1 cellular context compared by ENCODE assay signal in the genomic region with DNA sequence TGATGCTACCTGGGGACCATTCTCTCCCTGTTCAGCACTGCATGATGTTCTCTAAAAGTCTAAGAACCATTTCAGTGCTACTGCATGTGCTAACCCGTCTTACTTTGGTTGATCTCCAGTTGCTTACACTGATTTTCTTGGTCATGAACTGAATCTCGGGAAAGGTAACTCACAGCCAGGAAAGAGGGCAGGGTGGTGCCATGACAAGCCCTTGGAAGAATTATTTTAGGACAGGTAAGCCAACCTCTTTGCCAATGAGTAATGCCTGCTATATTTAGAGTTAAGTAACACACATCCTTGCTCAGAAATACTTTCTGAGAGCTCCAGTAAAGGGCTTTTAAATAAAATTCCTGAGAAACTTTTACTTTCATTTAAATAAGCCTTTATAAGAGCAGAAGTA.
TF ChIP-seq lines count a peak whose summit lies in the region.

No MANE protein-coding gene starts in this region.

TF ChIP-seq in SK-N-SH, 30 proteins besides CTCF, POLR2A, EP300 and RAD21 (continued from another document):
- TF ChIP-seq, protein P1, sequence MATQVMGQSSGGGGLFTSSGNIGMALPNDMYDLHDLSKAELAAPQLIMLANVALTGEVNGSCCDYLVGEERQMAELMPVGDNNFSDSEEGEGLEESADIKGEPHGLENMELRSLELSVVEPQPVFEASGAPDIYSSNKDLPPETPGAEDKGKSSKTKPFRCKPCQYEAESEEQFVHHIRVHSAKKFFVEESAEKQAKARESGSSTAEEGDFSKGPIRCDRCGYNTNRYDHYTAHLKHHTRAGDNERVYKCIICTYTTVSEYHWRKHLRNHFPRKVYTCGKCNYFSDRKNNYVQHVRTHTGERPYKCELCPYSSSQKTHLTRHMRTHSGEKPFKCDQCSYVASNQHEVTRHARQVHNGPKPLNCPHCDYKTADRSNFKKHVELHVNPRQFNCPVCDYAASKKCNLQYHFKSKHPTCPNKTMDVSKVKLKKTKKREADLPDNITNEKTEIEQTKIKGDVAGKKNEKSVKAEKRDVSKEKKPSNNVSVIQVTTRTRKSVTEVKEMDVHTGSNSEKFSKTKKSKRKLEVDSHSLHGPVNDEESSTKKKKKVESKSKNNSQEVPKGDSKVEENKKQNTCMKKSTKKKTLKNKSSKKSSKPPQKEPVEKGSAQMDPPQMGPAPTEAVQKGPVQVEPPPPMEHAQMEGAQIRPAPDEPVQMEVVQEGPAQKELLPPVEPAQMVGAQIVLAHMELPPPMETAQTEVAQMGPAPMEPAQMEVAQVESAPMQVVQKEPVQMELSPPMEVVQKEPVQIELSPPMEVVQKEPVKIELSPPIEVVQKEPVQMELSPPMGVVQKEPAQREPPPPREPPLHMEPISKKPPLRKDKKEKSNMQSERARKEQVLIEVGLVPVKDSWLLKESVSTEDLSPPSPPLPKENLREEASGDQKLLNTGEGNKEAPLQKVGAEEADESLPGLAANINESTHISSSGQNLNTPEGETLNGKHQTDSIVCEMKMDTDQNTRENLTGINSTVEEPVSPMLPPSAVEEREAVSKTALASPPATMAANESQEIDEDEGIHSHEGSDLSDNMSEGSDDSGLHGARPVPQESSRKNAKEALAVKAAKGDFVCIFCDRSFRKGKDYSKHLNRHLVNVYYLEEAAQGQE (IDR thresholded peaks at IDR 0.05; ENCODE audit: low read depth, low read length): no peak
